14 cellular contexts compared by ENCODE assay signal in the genomic region with DNA sequence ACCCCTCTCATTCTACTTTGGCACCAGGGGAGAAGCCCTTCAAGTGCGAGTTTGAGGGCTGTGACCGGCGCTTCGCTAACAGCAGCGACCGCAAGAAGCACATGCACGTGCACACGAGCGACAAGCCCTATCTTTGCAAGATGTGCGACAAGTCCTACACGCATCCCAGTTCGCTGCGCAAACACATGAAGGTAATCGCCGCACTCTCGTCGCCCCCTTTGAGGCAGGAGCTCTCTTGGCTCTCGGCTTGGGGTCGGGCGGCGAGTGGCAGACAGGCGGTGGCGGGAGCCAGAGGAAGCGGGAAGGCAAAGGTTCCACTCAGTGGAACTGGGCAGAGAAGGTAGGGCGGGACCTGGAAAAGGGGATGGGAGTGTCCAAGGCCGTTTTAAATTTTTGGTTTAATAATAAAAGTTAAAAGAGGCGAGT. TPM values are rescaled to one million over a fixed set of nuclear protein-coding genes. Genes with fewer than 3 reads are reported as not detected.
A peak's percentile ranks its signal among the peaks of the same experiment; 100 is the strongest.
DNase-seq lines count a peak whose midpoint lies in the region; ATAC-seq and TF ChIP-seq lines count a peak whose summit lies in the region.
"Had no signal": no experiment of that assay in that cellular context is flagged by ENCODE, and none has a peak within 500 bp of the region (broad histone marks: within the 10 kb centered on the region; RNA-seq: fewer than 3 reads in every experiment).

No MANE protein-coding gene starts in this region.

- ATAC-seq in naive thymus-derived CD4-positive, alpha-beta T cell = no peak
- ATAC-seq: left ventricle myocardium superior had no signal

- H3K27me3 ChIP-seq in BJ (ENCODE audit: control insufficient read depth, insufficient read depth, low read length) = peaks cover 11% of the 10 kb centered on the region
- peaks cover 95% of the 10 kb centered on the region for H3K27me3 ChIP-seq in H7 (ENCODE audit: control insufficient read depth, insufficient read depth, low read length)
- peaks cover 0 to 32% of the 10 kb centered on the region in 2 donors for H3K27me3 ChIP-seq in naive thymus-derived CD4-positive, alpha-beta T cell (ENCODE audit: control insufficient read depth in 2 of 2, insufficient read depth in 2 of 2, low read length in 2 of 2)
- H3K27me3 ChIP-seq in colonic mucosa = peaks cover 87% of the 10 kb centered on the region

- TF ChIP-seq CTCF in BJ (IDR thresholded peaks at IDR 0.05; ENCODE audit: insufficient read depth, low read depth, low read length) = no peak
- no peak for TF ChIP-seq CTCF in chondrocyte (IDR thresholded peaks at IDR 0.05)
- TF ChIP-seq CTCF in colonic mucosa (IDR thresholded peaks at IDR 0.05) = no peak
- TF ChIP-seq CTCF in MCF 10A (IDR thresholded peaks at IDR 0.05; ENCODE audit: unreplicated experiment) = no peak

- peaks cover 0 to 5% of the 10 kb centered on the region in 2 donors for H3K4me1 ChIP-seq in naive thymus-derived CD4-positive, alpha-beta T cell (ENCODE audit: control insufficient read depth in 2 of 2, insufficient read depth in 2 of 2, low read length in 2 of 2)
- no peaks in the 10 kb centered on the region for H3K4me1 ChIP-seq in colonic mucosa

- H3K36me3 Mint-ChIP-seq in chondrocyte (ENCODE audit: low read depth) (peaks cover 8% of the 10 kb centered on the region), MCF 10A (ENCODE audit: insufficient read depth, unreplicated experiment) (no peaks in the 10 kb centered on the region)
- H3K36me3 Mint-ChIP-seq in naive thymus-derived CD4-positive, alpha-beta T cell = peaks cover 0 to 17% (median 10%) of the 10 kb centered on the region in 5 donors

- H3K9me3 Mint-ChIP-seq in chondrocyte (ENCODE audit: low read depth) (no peaks in the 10 kb centered on the region), MCF 10A (ENCODE audit: unreplicated experiment) (peaks cover 22% of the 10 kb centered on the region)
- peaks cover 7 to 64% (median 28%) of the 10 kb centered on the region in 11 donors for H3K9me3 Mint-ChIP-seq in naive thymus-derived CD4-positive, alpha-beta T cell

- BruUV-seq in MCF 10A (replicated peaks; lab: Mats Ljungman, UMichigan) = no TSS peak

- no peaks in the 10 kb centered on the region for H3K9me3 ChIP-seq in naive thymus-derived CD4-positive, alpha-beta T cell (ENCODE audit: control insufficient read depth in 2 of 3, low read length in 3 of 3)
- H3K9me3 ChIP-seq in colonic mucosa = no peaks in the 10 kb centered on the region

- no peak for DNase-seq in BJ (ENCODE audit: low read depth)
- peak; percentile 84 for DNase-seq in H7
- no peak for DNase-seq in chondrocyte (ENCODE audit: low spot score)
- no peak for DNase-seq in naive thymus-derived CD4-positive, alpha-beta T cell
- no peak for DNase-seq in midbrain (lab: John Stamatoyannopoulos, UW)
- no peak for DNase-seq in colonic mucosa
- no peak for DNase-seq in NOMO-1 treated with dmso at 0.1 percent for 144 hours (lab: John Stamatoyannopoulos, UW; ENCODE audit: unreplicated experiment)
- DNase-seq in MCF 10A (ENCODE audit: unreplicated experiment) = no peak
- DNase-seq: activated effector memory CD4-positive, alpha-beta T cell treated with anti-CD3 and anti-CD28 coated beads, Interleukin-2, amount 50 U/mL, for 16 hours; left ventricle myocardium superior; stimulated activated CD4-positive, alpha-beta T cell treated with anti-CD3 and anti-CD28 coated beads, Interleukin-4, amount 100 ng/mL, for 1 hour had no signal

- no peak overlapping the region for H3K27ac ChIP-seq in naive thymus-derived CD4-positive, alpha-beta T cell (ENCODE audit: low read depth, low read length)
- H3K27ac ChIP-seq in colonic mucosa = no peak overlapping the region
- H3K27ac ChIP-seq: C4-2B had no signal

- intact Hi-C loops in naive thymus-derived CD4-positive, alpha-beta T cell (cut with micrococcal nuclease) = loop anchor here in 1 of 2 donors (1.0 to 5.0 kb wide), 2 partner anchors 21 to 55 kb away; no protein-coding TSS in a partner anchor
- intact Hi-C loops in colonic mucosa (cut with DNase I) (no loop called here), MCF 10A (cut with micrococcal nuclease) (no loop called here)

- H3K4me3 Mint-ChIP-seq in chondrocyte (ENCODE audit: unreplicated experiment) (peak overlapping the region; percentile 64), MCF 10A (ENCODE audit: unreplicated experiment) (no peak overlapping the region)
- H3K4me3 Mint-ChIP-seq in naive thymus-derived CD4-positive, alpha-beta T cell = peak overlapping the region; percentile 15 to 80 (median 58)

- CTCF ChIA-PET in BJ (lab: Yijun Ruan, JAX) (interaction anchor here (1.2 to 1.3 kb wide), 2 partner anchors 20 to 534 kb away, joined by 3 read pairs; no protein-coding TSS in a partner anchor), MCF 10A (lab: Yijun Ruan, JAX) (interaction anchor here (0.6 to 1.2 kb wide), 3 partner anchors 10 to 483 kb away, joined by 3 read pairs; no protein-coding TSS in a partner anchor)
- CTCF ChIA-PET in naive thymus-derived CD4-positive, alpha-beta T cell (lab: Charles Lee) = no interaction called here

- H3K27me3 Mint-ChIP-seq in chondrocyte (ENCODE audit: low read depth) (peaks cover 54% of the 10 kb centered on the region), MCF 10A (ENCODE audit: insufficient read depth, unreplicated experiment) (peaks cover 41% of the 10 kb centered on the region)
- H3K27me3 Mint-ChIP-seq in naive thymus-derived CD4-positive, alpha-beta T cell = peaks cover 79 to 86% (median 84%) of the 10 kb centered on the region in 5 donors

- peak overlapping the region; percentile 60; the same call in 1 of the 2 replicates for H3K4me3 ChIP-seq in BJ (ENCODE audit: low read depth, low read length)
- peak overlapping the region; percentile 0; the same call in 1 of the 2 replicates for H3K4me3 ChIP-seq in H7 (ENCODE audit: insufficient read depth, low read depth, low read length)
- no peak overlapping the region for H3K4me3 ChIP-seq in naive thymus-derived CD4-positive, alpha-beta T cell (ENCODE audit: low read length)
- no peak overlapping the region for H3K4me3 ChIP-seq in colonic mucosa

- no peak overlapping the region for H3K9ac ChIP-seq in colonic mucosa (ENCODE audit: low read depth in 2 of 2, low read length in 2 of 2)

- peak overlapping the region; percentile 30 for H3K27ac Mint-ChIP-seq in chondrocyte (ENCODE audit: unreplicated experiment)
- peak overlapping the region in 1 of 9 donors; percentile 67 for H3K27ac Mint-ChIP-seq in naive thymus-derived CD4-positive, alpha-beta T cell
- no peak overlapping the region for H3K27ac Mint-ChIP-seq in MCF 10A (ENCODE audit: low read depth, unreplicated experiment)

- peaks cover 53% of the 10 kb centered on the region for H3K4me1 Mint-ChIP-seq in chondrocyte (ENCODE audit: low read depth)
- peaks cover 14 to 57% (median 34%) of the 10 kb centered on the region in 7 donors for H3K4me1 Mint-ChIP-seq in naive thymus-derived CD4-positive, alpha-beta T cell
- H3K4me1 Mint-ChIP-seq in MCF 10A (ENCODE audit: insufficient read depth, unreplicated experiment) = no peaks in the 10 kb centered on the region

- POLR2A ChIA-PET in BJ (lab: Charles Lee) (no interaction called here), MCF 10A (lab: Yijun Ruan, JAX) (interaction anchor here (1.7 kb wide), 1 partner anchor 10 kb away, joined by 3 read pairs; no protein-coding TSS in a partner anchor)
- POLR2A ChIA-PET in naive thymus-derived CD4-positive, alpha-beta T cell (lab: Charles Lee) = no interaction called here

- H3K36me3 ChIP-seq in BJ (ENCODE audit: control insufficient read depth, insufficient read depth, low read length) (no peaks in the 10 kb centered on the region), H7 (replicated peaks; ENCODE audit: control insufficient read depth, insufficient read depth, low read length) (no peaks in the 10 kb centered on the region), colonic mucosa (no peaks in the 10 kb centered on the region)
- H3K36me3 ChIP-seq in naive thymus-derived CD4-positive, alpha-beta T cell (ENCODE audit: control insufficient read depth in 2 of 3, insufficient read depth in 3 of 3, low read length in 3 of 3) = no peaks in the 10 kb centered on the region

RNA-seq across cellular contexts. Expression of a gene that starts 3.3 kb away (rescaled TPM):
- polyA plus RNA-seq in BJ (2011; rRNA removed) = 19.5 and 28.5 TPM in 2 replicates
- 6.2 and 17.0 TPM in 2 replicates for polyA minus RNA-seq in BJ (2011; rRNA and poly(A)+ RNA removed)
- 2.0 and 3.5 TPM in 2 replicates for total RNA-seq in H7 (2014; rRNA removed; shearing (Covaris generic))
- total RNA-seq in chondrocyte (8.8 to 57.3 TPM (median 12.8 TPM) in 3 replicates), colonic mucosa (under 1 TPM in 1 of 2 donors, not detected in 1; 0.19 TPM), MCF 10A (2022) (not detected in 2 replicates)
- total RNA-seq in naive thymus-derived CD4-positive, alpha-beta T cell = not detected
- polyA plus RNA-seq in naive thymus-derived CD4-positive, alpha-beta T cell = not detected
- total RNA-seq: left ventricle myocardium superior had no signal

RNA-seq across cellular contexts. Expression of a gene that starts 6.2 kb away (rescaled TPM):
- polyA plus RNA-seq in BJ (2011; rRNA removed) = 3.2 and 3.4 TPM in 2 replicates
- polyA minus RNA-seq in BJ (2011; rRNA and poly(A)+ RNA removed) = 1.1 and 2.0 TPM in 2 replicates
- 0.59 TPM in 1 of 2 replicates, not detected in the other for total RNA-seq in H7 (2014; rRNA removed; shearing (Covaris generic))
- 1.7 to 10.2 TPM (median 1.7 TPM) in 3 replicates for total RNA-seq in chondrocyte
- not detected for total RNA-seq in naive thymus-derived CD4-positive, alpha-beta T cell
- polyA plus RNA-seq in naive thymus-derived CD4-positive, alpha-beta T cell = not detected
- total RNA-seq in colonic mucosa = not detected
- total RNA-seq in MCF 10A (2022) = not detected in 2 replicates
- total RNA-seq: left ventricle myocardium superior, M059J, SK-MEL-5 had no signal

Comparison
In these comparisons a context has a peak if more than half of its experiments do, and no peak if none do; other contexts are left out.
1. H3K4me3 ChIP-seq: peak in BJ (single experiment) and H7 (single experiment); none in naive thymus-derived CD4-positive, alpha-beta T cell (single experiment) and colonic mucosa (single experiment).